ENCODE assay signal across 8 cellular contexts in genomic region chrX:154542723-154543424, GRCh38. TPM values are rescaled to one million over a fixed set of nuclear protein-coding genes. Genes with fewer than 3 reads are reported as not detected.
DNase-seq lines count a peak whose midpoint lies in the region; ATAC-seq lines count a peak whose summit lies in the region.

No MANE protein-coding gene starts in this region.

- ATAC-seq in activated naive CD4-positive, alpha-beta T cell treated with anti-CD3 and anti-CD28 coated beads, Interleukin-2, amount 50 U/mL, for 72 hours = peak in 1 of 2 donors; percentile 25

- H2BK15ac ChIP-seq in mesendoderm (replicated peaks; ENCODE audit: low read depth) = no peak overlapping the region

- H4K5ac ChIP-seq in mesendoderm (ENCODE audit: low read length) = no peak overlapping the region

- H3K36me3 ChIP-seq in KOPT-K1 (ENCODE audit: insufficient read depth, low read length) = peaks cover 48% of the 10 kb centered on the region
- H3K36me3 ChIP-seq in mucosa of rectum (ENCODE audit: control insufficient read depth in 2 of 2, insufficient read depth in 2 of 2, low read length in 2 of 2) = peaks cover 0 to 3% of the 10 kb centered on the region in 2 donors
- H3K36me3 ChIP-seq in mesendoderm (ENCODE audit: control insufficient read depth, insufficient read depth, low read length) = no peaks in the 10 kb centered on the region

- H3K9ac ChIP-seq in mucosa of rectum (ENCODE audit: low read depth in 1 of 2, low read length in 2 of 2) = no peak overlapping the region
- H3K9ac ChIP-seq in mesendoderm (ENCODE audit: low read length) = no peak overlapping the region

- H3K27ac ChIP-seq in KOPT-K1 (ENCODE audit: low read depth, low read length, poor library complexity, severe bottlenecking) = peak overlapping the region; percentile 62
- H3K27ac ChIP-seq in mucosa of rectum (ENCODE audit: low read depth in 2 of 2, low read length in 2 of 2) = peak overlapping the region; percentile 32 to 58
- no peak overlapping the region for H3K27ac ChIP-seq in mesendoderm (ENCODE audit: low read depth, low read length)

- peaks cover 7% of the 10 kb centered on the region in 2 donors for H3K4me1 ChIP-seq in mucosa of rectum (ENCODE audit: control insufficient read depth in 2 of 2, insufficient read depth in 2 of 2, low read length in 2 of 2)
- H3K4me1 ChIP-seq in mesendoderm (ENCODE audit: control insufficient read depth, low read depth, low read length) = no peaks in the 10 kb centered on the region

- H2AK5ac ChIP-seq in mesendoderm (ENCODE audit: low read length) = no peak overlapping the region

- no peak overlapping the region for H3K4me2 ChIP-seq in mesendoderm (ENCODE audit: low read length)

- H3K4me3 ChIP-seq in mucosa of rectum (ENCODE audit: low read length in 2 of 2) (no peak overlapping the region), mesendoderm (ENCODE audit: low read length) (no peak overlapping the region)

- peak overlapping the region; percentile 93 to 98 for H3K27ac Mint-ChIP-seq in activated naive CD4-positive, alpha-beta T cell treated with anti-CD3 and anti-CD28 coated beads, Interleukin-2, amount 50 U/mL, for 72 hours

- H3K27me3 ChIP-seq in mucosa of rectum (ENCODE audit: control insufficient read depth in 2 of 2, insufficient read depth in 2 of 2, low read length in 2 of 2) (peaks cover 0 to 2% of the 10 kb centered on the region in 2 donors), mesendoderm (ENCODE audit: insufficient read depth, low read length, poor library complexity) (no peaks in the 10 kb centered on the region)

- no peaks in the 10 kb centered on the region for H3K9me3 Mint-ChIP-seq in activated naive CD4-positive, alpha-beta T cell treated with anti-CD3 and anti-CD28 coated beads, Interleukin-2, amount 50 U/mL, for 72 hours

- no CpG with 5 or more reads among the region's 20 CpGs for WGBS in mesendoderm (ENCODE audit: extremely low coverage, insufficient coverage, low lambda C conversion rate)

- no peak overlapping the region for H3K56ac ChIP-seq in mesendoderm (ENCODE audit: low read length)

- H3K23ac ChIP-seq in mesendoderm (ENCODE audit: low read length) = no peak overlapping the region

- no peaks in the 10 kb centered on the region for H3K79me1 ChIP-seq in mesendoderm (ENCODE audit: low read length)

- DNase-seq in AML-193 (lab: John Stamatoyannopoulos, UW) = peak; percentile 77 to 90
- DNase-seq in activated naive CD4-positive, alpha-beta T cell treated with anti-CD3 and anti-CD28 coated beads, Interleukin-2, amount 50 U/mL, for 72 hours (ENCODE audit: low spot score in 2 of 2) = no peak
- DNase-seq in putamen (ENCODE audit: low spot score) = no peak
- no peak for DNase-seq in NCI-H2171 treated with DMSO at 0.1 percent for 48 hours (lab: John Stamatoyannopoulos, UW)
- no peak for DNase-seq in mesendoderm
- DNase-seq in NCI-H187 treated with DMSO at 0.1 percent for 48 hours (lab: John Stamatoyannopoulos, UW) = no peak

- peaks cover 1% of the 10 kb centered on the region for H3K79me2 ChIP-seq in mesendoderm (ENCODE audit: control insufficient read depth, insufficient read depth, low read length)

- H3K18ac ChIP-seq in mesendoderm (ENCODE audit: low read length) = no peak overlapping the region

- H3K9me3 ChIP-seq in KOPT-K1 (ENCODE audit: insufficient read depth, low read length, poor library complexity, severe bottlenecking) (no peaks in the 10 kb centered on the region), mucosa of rectum (ENCODE audit: control insufficient read depth in 2 of 2, low read length in 2 of 2) (no peaks in the 10 kb centered on the region)

- H3K36me3 Mint-ChIP-seq in activated naive CD4-positive, alpha-beta T cell treated with anti-CD3 and anti-CD28 coated beads, Interleukin-2, amount 50 U/mL, for 72 hours = peaks cover 3 to 15% of the 10 kb centered on the region in 2 donors

- H4K8ac ChIP-seq in mesendoderm (ENCODE audit: low read depth, low read length) = no peak overlapping the region

- H2BK5ac ChIP-seq in mesendoderm (ENCODE audit: low read length) = no peak overlapping the region

- no peak overlapping the region for H2BK120ac ChIP-seq in mesendoderm (ENCODE audit: low read depth, low read length)

- H3K4ac ChIP-seq in mesendoderm (ENCODE audit: low read depth, low read length) = no peak overlapping the region

RNA-seq across cellular contexts. Expression of gene G6PD, which starts 3.8 kb away (rescaled TPM):
- total RNA-seq in activated naive CD4-positive, alpha-beta T cell treated with anti-CD3 and anti-CD28 coated beads, Interleukin-2, amount 50 U/mL, for 72 hours = 10 to 100 TPM; 74.2 to 75.9 TPM
- 47.0 TPM for polyA plus RNA-seq in mesendoderm (2013, experiment 1 of 2)
- polyA plus RNA-seq in mesendoderm (2013, experiment 2 of 2) = 49.5 TPM

RNA-seq across cellular contexts. Expression of gene IKBKG, which starts 4.5 kb away (rescaled TPM):
- 10 to 100 TPM; 34.2 to 35.0 TPM for total RNA-seq in activated naive CD4-positive, alpha-beta T cell treated with anti-CD3 and anti-CD28 coated beads, Interleukin-2, amount 50 U/mL, for 72 hours
- 11.1 TPM for polyA plus RNA-seq in mesendoderm (2013, experiment 1 of 2)
- polyA plus RNA-seq in mesendoderm (2013, experiment 2 of 2) = 11.7 TPM

RNA-seq across cellular contexts. Expression of gene FAM3A, which starts 26.8 kb away (rescaled TPM):
- total RNA-seq in activated naive CD4-positive, alpha-beta T cell treated with anti-CD3 and anti-CD28 coated beads, Interleukin-2, amount 50 U/mL, for 72 hours = 10 to 100 TPM; 27.7 to 32.7 TPM
- polyA plus RNA-seq in mesendoderm (2013, experiment 1 of 2) = 13.9 TPM
- polyA plus RNA-seq in mesendoderm (2013, experiment 2 of 2) = 13.2 TPM

RNA-seq across cellular contexts. Expression of gene CTAG1A, which starts 42.1 kb away (rescaled TPM):
- not detected for total RNA-seq in activated naive CD4-positive, alpha-beta T cell treated with anti-CD3 and anti-CD28 coated beads, Interleukin-2, amount 50 U/mL, for 72 hours
- polyA plus RNA-seq in mesendoderm (2013, experiment 1 of 2) = not detected
- not detected for polyA plus RNA-seq in mesendoderm (2013, experiment 2 of 2)

RNA-seq across cellular contexts. Expression of gene SLC10A3, which starts 52.4 kb away (rescaled TPM):
- 10 to 100 TPM in 1 of 2 donors, 1 to 10 TPM in 1; 9.8 to 15.6 TPM for total RNA-seq in activated naive CD4-positive, alpha-beta T cell treated with anti-CD3 and anti-CD28 coated beads, Interleukin-2, amount 50 U/mL, for 72 hours
- 8.7 TPM for polyA plus RNA-seq in mesendoderm (2013, experiment 1 of 2)
- polyA plus RNA-seq in mesendoderm (2013, experiment 2 of 2) = 8.9 TPM

Comparison
In these comparisons a context has a peak if more than half of its experiments do, and no peak if none do; other contexts are left out.
1. DNase-seq: peak in AML-193 (2 of 2); none in activated naive CD4-positive, alpha-beta T cell treated with anti-CD3 and anti-CD28 coated beads, Interleukin-2, amount 50 U/mL, for 72 hours (0 of 2), putamen (single experiment), NCI-H2171 treated with DMSO at 0.1 percent for 48 hours (single experiment), mesendoderm (single experiment) and NCI-H187 treated with DMSO at 0.1 percent for 48 hours (single experiment).